In the genomic region with DNA sequence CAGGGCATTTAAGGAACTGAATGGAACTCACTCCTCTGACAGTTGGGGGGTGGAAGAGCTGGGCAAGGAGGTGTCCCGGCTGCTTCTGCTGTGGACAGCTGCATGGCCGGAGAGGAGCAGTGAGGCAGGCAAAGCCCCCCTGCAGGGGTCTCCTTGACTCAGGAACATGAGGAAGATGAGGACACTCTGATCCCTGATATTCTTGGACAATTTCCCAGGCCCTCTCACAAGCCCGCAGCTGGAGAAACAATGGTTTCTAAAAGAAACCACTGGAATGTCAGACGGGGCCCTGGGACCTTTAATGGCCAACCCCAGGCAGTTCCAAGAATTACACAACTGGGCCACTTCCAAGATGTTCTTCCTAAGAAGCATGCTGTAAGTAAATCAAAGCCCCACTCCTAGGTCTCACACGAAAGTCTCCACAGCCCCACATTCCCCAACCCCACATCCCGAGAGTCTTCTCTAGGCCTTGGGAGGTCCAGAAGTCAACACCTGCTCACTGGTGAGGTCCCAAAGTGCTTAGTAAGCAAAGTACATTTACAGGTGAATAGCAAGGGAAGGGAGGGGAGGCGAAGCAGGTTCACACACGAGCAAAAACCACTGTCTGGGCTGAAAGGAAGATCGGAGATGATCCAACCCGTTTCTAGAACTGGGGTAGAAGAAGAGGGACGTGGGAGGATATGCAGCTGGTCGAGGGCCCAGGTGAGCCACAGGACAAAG, we compare ENCODE assay signal across 8 cellular contexts. TPM values are rescaled to one million over a fixed set of nuclear protein-coding genes. Genes with fewer than 3 reads are reported as not detected.
DNase-seq lines count a peak whose midpoint lies in the region; ATAC-seq lines count a peak whose summit lies in the region.

No MANE protein-coding gene starts in this region.

- H3K4me3 Mint-ChIP-seq in central memory CD8-positive, alpha-beta T cell: peak overlapping the region; percentile 79

- no peaks in the 10 kb centered on the region for H3K36me3 ChIP-seq in muscle layer of colon (ENCODE audit: insufficient read depth, low read length)

- H3K4me1 Mint-ChIP-seq in central memory CD8-positive, alpha-beta T cell: peaks cover 53% of the 10 kb centered on the region

- peak overlapping the region in 1 of 2 donors; percentile 92 for H3K4me3 ChIP-seq in muscle layer of colon (ENCODE audit: low read depth in 1 of 2, low read length in 2 of 2)

- H3K27ac Mint-ChIP-seq in central memory CD8-positive, alpha-beta T cell (ENCODE audit: low read depth): peak overlapping the region; percentile 83

- H3K36me3 Mint-ChIP-seq in central memory CD8-positive, alpha-beta T cell (ENCODE audit: insufficient read depth): peaks cover 29% of the 10 kb centered on the region

- peak overlapping the region; percentile 60 for H3K27ac ChIP-seq in muscle layer of colon (ENCODE audit: low read depth, low read length)

- no peaks in the 10 kb centered on the region for H3K9me3 Mint-ChIP-seq in central memory CD8-positive, alpha-beta T cell

- no peaks in the 10 kb centered on the region for H3K27me3 ChIP-seq in muscle layer of colon (ENCODE audit: control insufficient read depth in 1 of 2, insufficient read depth in 2 of 2, low read length in 2 of 2)

- H3K27me3 Mint-ChIP-seq in central memory CD8-positive, alpha-beta T cell: no peaks in the 10 kb centered on the region

- no peaks in the 10 kb centered on the region for H3K9me3 ChIP-seq in muscle layer of colon (ENCODE audit: low read length)

- H3K9ac ChIP-seq in muscle layer of colon (ENCODE audit: low read length): no peak overlapping the region

- peaks cover 31% of the 10 kb centered on the region for H3K4me1 ChIP-seq in muscle layer of colon (ENCODE audit: insufficient read depth, low read length)

- no peak for ATAC-seq in central memory CD8-positive, alpha-beta T cell (replicated peaks; ENCODE audit: extremely low read depth, poor library complexity, severe bottlenecking)
- no peak for ATAC-seq in HG03045 (IDR thresholded peaks at IDR 0.05; ENCODE audit: unreplicated experiment)

- peak; percentile 85 for DNase-seq in A172 (ENCODE audit: low spot score)
- peak; percentile 78 for DNase-seq in HT1080 (ENCODE audit: low read depth)
- DNase-seq in central memory CD8-positive, alpha-beta T cell (ENCODE audit: low spot score in 2 of 2): no peak
- no peak for DNase-seq in SKM-1 (lab: John Stamatoyannopoulos, UW; ENCODE audit: unreplicated experiment)
- DNase-seq in GDM1 (lab: John Stamatoyannopoulos, UW): no peak
- no peak for DNase-seq in DMS114 treated with DMSO at 0.1 percent for 48 hours (lab: John Stamatoyannopoulos, UW; ENCODE audit: unreplicated experiment)

RNA-seq across cellular contexts. Expression of gene CCDC86, which starts 1.0 kb away (rescaled TPM):
- total RNA-seq in A172 (2014; rRNA removed; shearing (Covaris generic)): 14.2 and 15.7 TPM in 2 replicates
- total RNA-seq in HT1080 (2014; rRNA removed; shearing (Covaris generic)): 28.4 and 32.7 TPM in 2 replicates
- 43.3 and 53.8 TPM in 2 replicates for polyA plus RNA-seq in HT1080 (2015; cell fraction: cytosol; rRNA removed)
- polyA plus RNA-seq in HT1080 (2015; cell fraction: nucleus; rRNA removed): 48.5 and 51.0 TPM in 2 replicates

RNA-seq across cellular contexts. Expression of gene PTGDR2, which starts 14.9 kb away (rescaled TPM):
- 0.10 TPM in 1 of 2 replicates, not detected in the other for total RNA-seq in A172 (2014; rRNA removed; shearing (Covaris generic))
- total RNA-seq in HT1080 (2014; rRNA removed; shearing (Covaris generic)): 0.07 TPM in 1 of 2 replicates, not detected in the other
- polyA plus RNA-seq in HT1080 (2015; cell fraction: cytosol; rRNA removed): 0.03 and 0.10 TPM in 2 replicates
- polyA plus RNA-seq in HT1080 (2015; cell fraction: nucleus; rRNA removed): 0.17 and 0.49 TPM in 2 replicates

RNA-seq across cellular contexts. Expression of gene ZP1, which starts 26.5 kb away (rescaled TPM):
- total RNA-seq in A172 (2014; rRNA removed; shearing (Covaris generic)): 0.05 and 1.1 TPM in 2 replicates
- total RNA-seq in HT1080 (2014; rRNA removed; shearing (Covaris generic)): 1.7 and 1.9 TPM in 2 replicates
- 4.4 and 7.4 TPM in 2 replicates for polyA plus RNA-seq in HT1080 (2015; cell fraction: cytosol; rRNA removed)
- polyA plus RNA-seq in HT1080 (2015; cell fraction: nucleus; rRNA removed): 8.1 and 13.8 TPM in 2 replicates

RNA-seq across cellular contexts. Expression of gene MS4A10, which starts 55.7 kb away (rescaled TPM):
- not detected in 2 replicates for total RNA-seq in A172 (2014; rRNA removed; shearing (Covaris generic))
- not detected in 2 replicates for total RNA-seq in HT1080 (2014; rRNA removed; shearing (Covaris generic))
- polyA plus RNA-seq in HT1080 (2015; cell fraction: cytosol; rRNA removed): not detected in 2 replicates
- polyA plus RNA-seq in HT1080 (2015; cell fraction: nucleus; rRNA removed): not detected in 2 replicates

Comparison
In these comparisons a context has a peak if more than half of its experiments do, and no peak if none do; other contexts are left out.
1. DNase-seq: peak in A172 (single experiment) and HT1080 (single experiment); none in central memory CD8-positive, alpha-beta T cell (0 of 2), SKM-1 (single experiment), GDM1 (single experiment) and DMS114 treated with DMSO at 0.1 percent for 48 hours (single experiment).